8 cellular contexts compared by ENCODE assay signal in the genomic region with DNA sequence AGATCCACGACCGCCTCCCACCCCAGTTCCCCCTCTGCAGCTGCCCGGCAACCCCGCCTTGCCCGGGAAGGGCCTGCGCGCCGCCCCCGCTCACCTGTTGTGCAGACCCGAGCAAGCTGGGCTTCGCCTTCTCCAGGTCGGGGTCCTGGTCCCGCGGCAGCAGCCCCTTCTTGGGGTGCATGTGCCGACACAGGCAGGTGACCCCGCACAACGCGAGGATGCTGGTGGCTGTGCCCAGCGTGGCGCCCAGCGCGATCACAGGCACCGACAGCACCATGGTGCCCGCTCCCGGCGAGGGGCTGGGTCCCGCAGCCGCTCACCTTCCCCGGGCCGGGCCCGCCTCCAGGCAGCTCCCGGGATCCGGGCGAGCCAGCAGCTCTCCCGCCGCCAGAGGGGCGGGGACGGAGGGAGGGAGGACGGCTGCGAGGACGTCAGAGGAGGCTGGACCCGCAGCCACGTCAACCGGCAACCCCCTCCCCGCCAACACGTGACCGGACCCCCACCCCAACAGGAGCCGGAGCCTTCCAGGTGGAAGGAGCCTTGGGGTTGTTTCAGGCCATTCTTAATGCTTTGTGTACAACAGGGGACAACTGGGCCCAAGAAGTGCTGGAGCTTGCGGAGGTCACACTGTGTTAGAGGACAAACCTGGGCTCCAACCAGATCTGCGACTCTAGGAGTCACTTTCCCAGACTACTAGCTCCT. TPM values are rescaled to one million over a fixed set of nuclear protein-coding genes. Genes with fewer than 3 reads are reported as not detected.
A peak's percentile ranks its signal among the peaks of the same experiment; 100 is the strongest.
DNase-seq lines count a peak whose midpoint lies in the region; ATAC-seq and TF ChIP-seq lines count a peak whose summit lies in the region.

A gene with protein sequence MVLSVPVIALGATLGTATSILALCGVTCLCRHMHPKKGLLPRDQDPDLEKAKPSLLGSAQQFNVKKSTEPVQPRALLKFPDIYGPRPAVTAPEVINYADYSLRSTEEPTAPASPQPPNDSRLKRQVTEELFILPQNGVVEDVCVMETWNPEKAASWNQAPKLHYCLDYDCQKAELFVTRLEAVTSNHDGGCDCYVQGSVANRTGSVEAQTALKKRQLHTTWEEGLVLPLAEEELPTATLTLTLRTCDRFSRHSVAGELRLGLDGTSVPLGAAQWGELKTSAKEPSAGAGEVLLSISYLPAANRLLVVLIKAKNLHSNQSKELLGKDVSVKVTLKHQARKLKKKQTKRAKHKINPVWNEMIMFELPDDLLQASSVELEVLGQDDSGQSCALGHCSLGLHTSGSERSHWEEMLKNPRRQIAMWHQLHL (minus strand): TSS at position 411 of the 702 bp plus-strand sequence. CDS start 134 bp downstream, at position 277.

- H3K4me1 ChIP-seq in upper lobe of left lung, result peaks cover 5 to 10% (median 8%) of the 10 kb centered on the region in 4 donors

- ATAC-seq in left colon (peak; percentile 97), upper lobe of left lung (ENCODE audit: low FRiP score in 2 of 2) (peak in 1 of 2 donors; percentile 61), GM21515 (IDR thresholded peaks at IDR 0.05; ENCODE audit: unreplicated experiment) (no peak)

- H3K27me3 ChIP-seq in brain microvascular endothelial cell (replicated peaks) (peaks cover 34% of the 10 kb centered on the region), upper lobe of left lung (peaks cover 0 to 16% (median 9%) of the 10 kb centered on the region in 4 donors)

- peaks cover 5 to 7% (median 7%) of the 10 kb centered on the region in 4 donors for H3K9me3 ChIP-seq in upper lobe of left lung

- in situ Hi-C loops in brain microvascular endothelial cell (cut with HindIII; ENCODE audit: low pct_ligation_motif_present, low sequenced_read_pairs), result no loop called here

- H3K4me3 ChIP-seq in brain microvascular endothelial cell (ENCODE audit: low read depth, low read length) (peak within 1 kb of the TSS; percentile 22), upper lobe of left lung (peak within 1 kb of the TSS; percentile 6 to 38 (median 16))

- no peak for TF ChIP-seq POLR2A in upper lobe of left lung (IDR thresholded peaks at IDR 0.05)

- TF ChIP-seq CTCF in brain microvascular endothelial cell (IDR thresholded peaks at IDR 0.05; ENCODE audit: low read depth, low read length, missing control alignments) (no peak), upper lobe of left lung (IDR thresholded peaks at IDR 0.05) (no peak)

- TF ChIP-seq EP300 in upper lobe of left lung (IDR thresholded peaks at IDR 0.05), result no peak

- H3K36me3 ChIP-seq in brain microvascular endothelial cell (replicated peaks) (no peaks in the 10 kb centered on the region), upper lobe of left lung (no peaks in the 10 kb centered on the region)

- H3K27ac ChIP-seq in brain microvascular endothelial cell (no peak within 1 kb of the TSS), upper lobe of left lung (no peak within 1 kb of the TSS)

- 10 to 14% methylated on average over 8 to 25 of the region's 50 CpGs for WGBS in upper lobe of left lung, 2 donors

- intact Hi-C loops in left colon (cut with DNase I, micrococcal nuclease), result no loop called here

- peak; percentile 27 for DNase-seq in NCI-H82 (lab: John Stamatoyannopoulos, UW)
- DNase-seq in NCI-H82 treated with DMSO at 0.1 percent for 48 hours (lab: John Stamatoyannopoulos, UW; ENCODE audit: unreplicated experiment), result no peak
- DNase-seq in brain microvascular endothelial cell, result no peak
- peak; percentile 79 to 82 for DNase-seq in left colon
- DNase-seq in upper lobe of left lung, result peak; percentile 29 to 83
- no peak for DNase-seq in activated CD4-positive, alpha-beta T cell treated with anti-CD3 and anti-CD28 coated beads, Interleukin-2, amount 50 U/mL, for 4 hours
- no peak for DNase-seq in mesenteric fat pad (ENCODE audit: low spot score)

RNA-seq across cellular contexts. Expression of the gene that starts here (rescaled TPM):
- 10 to 100 TPM; 22.4 to 23.0 TPM for total RNA-seq in left colon
- total RNA-seq in upper lobe of left lung, result under 1 TPM in 3 of 6 donors, not detected in 3; 0.11 to 0.78 (median 0.30) TPM
- not detected for total RNA-seq in mesenteric fat pad

Comparison
In these comparisons a context has a peak if more than half of its experiments do, and no peak if none do; other contexts are left out.
1. RNA of the gene that starts here (total RNA-seq): 22.4 to 23.0 TPM in left colon; 0.11 to 0.78 TPM in upper lobe of left lung and not detected in mesenteric fat pad (single experiment); every median in the first group is over 10 times any median in the second.
2. DNase-seq: peak in NCI-H82 (single experiment) and left colon (2 of 2); none in NCI-H82 treated with DMSO at 0.1 percent for 48 hours (single experiment), brain microvascular endothelial cell (single experiment), activated CD4-positive, alpha-beta T cell treated with anti-CD3 and anti-CD28 coated beads, Interleukin-2, amount 50 U/mL, for 4 hours (0 of 2) and mesenteric fat pad (single experiment).
3. Peak in DNase-seq and H3K4me3 ChIP-seq in upper lobe of left lung; RNA of the gene not detected or under 1 TPM.